In genomic region chr12:55974308-55974724, GRCh38 we compare ENCODE assay signal across 8 cellular contexts. TPM values are rescaled to one million over a fixed set of nuclear protein-coding genes. Genes with fewer than 3 reads are reported as not detected.
DNase-seq lines count a peak whose midpoint lies in the region; ATAC-seq, FAIRE-seq and TF ChIP-seq lines count a peak whose summit lies in the region.

No MANE protein-coding gene starts in this region.

- POLR2A ChIA-PET in OCI-LY7 (lab: Charles Lee), result interaction anchor here (0.6 to 2.5 kb wide), 19 partner anchors 9 to 301 kb away, joined by 3 to 32 read pairs (median 4); partner anchors contain the start of genes CD63, ORMDL2, PYM1 and SARNP
- POLR2A ChIA-PET in HepG2 (lab: Yijun Ruan, JAX), result interaction anchor here (0.6 to 3.2 kb wide), 37 partner anchors 10 to 259 kb away, joined by 3 to 60 read pairs (median 7); partner anchors contain the start of genes BLOC1S1, CD63, DNAJC14 and ERBB3

- peaks cover 21% of the 10 kb centered on the region; the same call in 1 of the 2 replicates for H3K79me2 ChIP-seq in OCI-LY7 (ENCODE audit: insufficient read depth, low read depth, low read length)
- H3K79me2 ChIP-seq in HepG2 (ENCODE audit: insufficient read depth, low read length), result peaks cover 32% of the 10 kb centered on the region

- no TSS peak for BruUV-seq in OCI-LY7 (replicated peaks; lab: Mats Ljungman, UMichigan)
- BruUV-seq in HepG2 (replicated peaks; lab: Mats Ljungman, UMichigan), result no TSS peak

- H3K36me3 ChIP-seq in OCI-LY7 (ENCODE audit: insufficient read depth, low read length) (peaks cover 40% of the 10 kb centered on the region), HepG2 (replicated peaks in 1 of 2; ENCODE audit: control insufficient read depth in 1 of 2, insufficient read depth in 2 of 2, low read length in 2 of 2) (peaks cover 2 to 14% of the 10 kb centered on the region in 2 experiments; a peak in 4 of 5 replicates), stomach smooth muscle (ENCODE audit: control insufficient read depth in 2 of 2, insufficient read depth in 2 of 2, low read length in 2 of 2) (peaks cover 0 to 4% of the 10 kb centered on the region in 2 donors)

- H4K20me1 ChIP-seq in OCI-LY7 (ENCODE audit: insufficient read depth, low read length), result no peaks in the 10 kb centered on the region
- H4K20me1 ChIP-seq in HepG2 (ENCODE audit: insufficient read depth, low read length), result no peaks in the 10 kb centered on the region

- peak; percentile 33 for ATAC-seq in GM18511 (IDR thresholded peaks at IDR 0.05; ENCODE audit: unreplicated experiment)
- ATAC-seq in HG03108 (IDR thresholded peaks at IDR 0.05; ENCODE audit: unreplicated experiment), result peak; percentile 2
- peak; percentile 61 for ATAC-seq in HepG2

- H3K9ac ChIP-seq in HepG2 (ENCODE audit: insufficient read depth, low read depth, low read length) (peak overlapping the region; percentile 94), stomach smooth muscle (ENCODE audit: low read length in 2 of 2) (peak overlapping the region; percentile 94 to 98)

- no peak for TF ChIP-seq RAD21 in HepG2 (CRISPR knock-in tag; IDR thresholded peaks at IDR 0.05)

- peak overlapping the region; percentile 55 for H3K27ac ChIP-seq in OCI-LY7 (ENCODE audit: low read depth, low read length, poor library complexity, severe bottlenecking)
- H3K27ac ChIP-seq in HepG2 (ENCODE audit: extremely low read length, insufficient read depth, low read length), result peak overlapping the region; percentile 82
- peak overlapping the region; percentile 94 for H3K27ac ChIP-seq in stomach smooth muscle (ENCODE audit: low read length)

- DNase-seq in AG10803 (ENCODE audit: low read depth) (peak; percentile 45), OCI-LY7 (ENCODE audit: low spot score) (peak; percentile 56), cerebellar cortex (ENCODE audit: low spot score) (peak; percentile 44), HepG2 (ENCODE audit: low spot score) (peak; percentile 31), COLO829 (ENCODE audit: low spot score) (no peak)

- H3K9me3 ChIP-seq in OCI-LY7 (ENCODE audit: low read length), result no peaks in the 10 kb centered on the region
- no peaks in the 10 kb centered on the region for H3K9me3 ChIP-seq in HepG2 (ENCODE audit: low read length)
- H3K9me3 ChIP-seq in stomach smooth muscle (ENCODE audit: control insufficient read depth in 2 of 2, low read length in 2 of 2), result no peaks in the 10 kb centered on the region

- no peaks in the 10 kb centered on the region for H3K9me2 ChIP-seq in OCI-LY7 (ENCODE audit: insufficient read depth, low read length)

- peaks cover 23% of the 10 kb centered on the region for H3K4me1 ChIP-seq in OCI-LY7 (ENCODE audit: insufficient read depth, low read length, poor library complexity, severe bottlenecking)
- peaks cover 42% of the 10 kb centered on the region for H3K4me1 ChIP-seq in HepG2 (ENCODE audit: insufficient read depth, low read length)
- H3K4me1 ChIP-seq in stomach smooth muscle (ENCODE audit: control insufficient read depth, insufficient read depth, low read length), result peaks cover 15% of the 10 kb centered on the region

- H3K4me3 ChIP-seq in AG10803 (ENCODE audit: low read length) (peak overlapping the region; percentile 96), OCI-LY7 (ENCODE audit: low read depth, low read length, poor library complexity, severe bottlenecking) (peak overlapping the region; percentile 88), HepG2 (replicated peaks in 1 of 3; ENCODE audit: insufficient read depth in 1 of 3, low read depth in 2 of 3, low read length in 3 of 3) (peak overlapping the region; percentile 90 to 99 (median 96)), stomach smooth muscle (ENCODE audit: low read length in 2 of 2) (peak overlapping the region; percentile 77 to 90)

- WGBS in HepG2 (ENCODE audit: low lambda C conversion rate), result under 1% methylated on average over 14 of the region's 15 CpGs

- intact Hi-C loops in OCI-LY7 (cut with micrococcal nuclease; ENCODE audit: unreplicated experiment) (no loop called here), HepG2 (cut with micrococcal nuclease; ENCODE audit: unreplicated experiment) (no loop called here)

- FAIRE-seq in HepG2 (lab: Jason Lieb, UNC), result peak; percentile 37

- no peaks in the 10 kb centered on the region for H3K27me3 ChIP-seq in HepG2 (ENCODE audit: control insufficient read depth in 1 of 2, insufficient read depth in 2 of 2, low read length in 2 of 2)
- H3K27me3 ChIP-seq in stomach smooth muscle (ENCODE audit: control insufficient read depth in 1 of 2, insufficient read depth in 2 of 2, low read length in 2 of 2), result no peaks in the 10 kb centered on the region

- TF ChIP-seq POLR2A in HepG2 (IDR thresholded peaks at IDR 0.05; ENCODE audit: insufficient read depth in 1 of 2, low read depth in 2 of 2, low read length in 2 of 2), result no peak

- CTCF ChIA-PET in OCI-LY7 (lab: Charles Lee; ENCODE audit: unreplicated experiment), result interaction anchor here (0.5 to 0.6 kb wide), 2 partner anchors 14 to 148 kb away, joined by 3 read pairs; no protein-coding TSS in a partner anchor
- CTCF ChIA-PET in HepG2 (lab: Yijun Ruan, JAX; ENCODE audit: low intra/inter-chr PET ratio, low total read pairs), result interaction anchor here (1.5 kb wide), 1 partner anchor 18 kb away, joined by 4 read pairs; no protein-coding TSS in a partner anchor

- in situ Hi-C loops in HepG2 (cut with HindIII; ENCODE audit: extremely low pct_ligation_motif_present, low pct_unique_long_range_greater_than_20kb), result loop anchor here (10.0 kb wide), 1 partner anchor 60 kb away; no protein-coding TSS in a partner anchor

- TF ChIP-seq EP300 in HepG2 (IDR thresholded peaks at IDR 0.05; ENCODE audit: low read depth in 2 of 2, low read length in 2 of 2) (no peak), HepG2 (CRISPR knock-in tag; IDR thresholded peaks at IDR 0.05; ENCODE audit: borderline replicate concordance) (no peak)

- peak overlapping the region; percentile 74 for H3K4me2 ChIP-seq in OCI-LY7 (ENCODE audit: low read length)
- H3K4me2 ChIP-seq in HepG2 (ENCODE audit: low read depth, low read length), result peak overlapping the region; percentile 72

- TF ChIP-seq CTCF in AG10803 (conservative IDR thresholded peaks at IDR 0.05; ENCODE audit: low read length) (no peak), OCI-LY7 (conservative IDR thresholded peaks at IDR 0.05; ENCODE audit: low read length) (no peak), HepG2 (CRISPR knock-in tag; IDR thresholded peaks at IDR 0.05) (no peak)

- H2AFZ ChIP-seq in OCI-LY7 (ENCODE audit: low read length) (peak overlapping the region; percentile 53; the same call in 1 of the 2 replicates), HepG2 (ENCODE audit: low read length) (no peak overlapping the region)

RNA-seq across cellular contexts. Expression of gene RAB5B, which starts 0.4 kb away (rescaled TPM):
- total RNA-seq in OCI-LY7 (2014; rRNA removed; shearing (Covaris generic)), result 21.6 and 21.8 TPM in 2 replicates
- total RNA-seq in OCI-LY7 (2022), result 47.2 and 50.5 TPM in 2 replicates
- total RNA-seq in HepG2 (2016; rRNA removed; fragmentation: Illumina TruSeq; extraction: Trizol), result 26.0 and 33.1 TPM in 2 replicates
- 8.6 and 11.8 TPM in 2 replicates for total RNA-seq in HepG2 (2016; cell fraction: cytosol; rRNA removed; fragmentation: Illumina TruSeq; extraction: Trizol; ENCODE audit: low read depth)
- 24.6 and 33.6 TPM in 2 replicates for total RNA-seq in HepG2 (2016; cell fraction: insoluble cytoplasmic fraction; rRNA removed; fragmentation: Illumina TruSeq; extraction: Trizol)
- total RNA-seq in HepG2 (2016; cell fraction: membrane; rRNA removed; fragmentation: Illumina TruSeq; extraction: Trizol), result 22.2 and 23.2 TPM in 2 replicates
- 22.8 and 23.5 TPM in 2 replicates for total RNA-seq in HepG2 (2016; cell fraction: nucleus; rRNA removed; fragmentation: Illumina TruSeq; extraction: Trizol)
- polyA plus RNA-seq in HepG2 (2011; rRNA removed), result 68.3 and 70.4 TPM in 2 replicates
- 43.7 and 67.1 TPM in 2 replicates for polyA plus RNA-seq in HepG2 (2011; cell fraction: cytosol; rRNA removed)
- polyA plus RNA-seq in HepG2 (2011; cell fraction: nucleus; rRNA removed), result 32.6 and 46.3 TPM in 2 replicates
- polyA plus RNA-seq in HepG2 (2012), result 39.1 and 42.4 TPM in 2 replicates
- polyA plus RNA-seq in HepG2 (2016; cell fraction: cytosol; fragmentation: Illumina TruSeq; extraction: Trizol; ENCODE audit: low read depth), result 5.6 and 5.9 TPM in 2 replicates
- 45.3 and 46.9 TPM in 2 replicates for polyA plus RNA-seq in HepG2 (2016; cell fraction: insoluble cytoplasmic fraction; fragmentation: Illumina TruSeq; extraction: Trizol; ENCODE audit: low read depth)
- 22.1 and 22.3 TPM in 2 replicates for polyA plus RNA-seq in HepG2 (2016; cell fraction: membrane; fragmentation: Illumina TruSeq; extraction: Trizol; ENCODE audit: low read depth)
- 45.7 and 46.4 TPM in 2 replicates for polyA plus RNA-seq in HepG2 (2016; cell fraction: nucleus; fragmentation: Illumina TruSeq; extraction: Trizol; ENCODE audit: insufficient read depth, low read depth)
- 52.5 and 108 TPM in 2 replicates for polyA minus RNA-seq in HepG2 (2011; rRNA and poly(A)+ RNA removed; ENCODE audit: low replicate concordance)
- polyA minus RNA-seq in HepG2 (2011; cell fraction: cytosol; rRNA and poly(A)+ RNA removed), result 28.2 and 48.5 TPM in 2 replicates
- polyA minus RNA-seq in HepG2 (2011; cell fraction: nucleus; rRNA and poly(A)+ RNA removed), result 32.7 and 43.8 TPM in 2 replicates

RNA-seq across cellular contexts. Expression of gene CDK2, which starts 7.7 kb away (rescaled TPM):
- total RNA-seq in OCI-LY7 (2014; rRNA removed; shearing (Covaris generic)), result 57.8 and 68.1 TPM in 2 replicates
- total RNA-seq in OCI-LY7 (2022), result 80.9 and 81.4 TPM in 2 replicates
- 47.5 and 52.0 TPM in 2 replicates for total RNA-seq in HepG2 (2016; rRNA removed; fragmentation: Illumina TruSeq; extraction: Trizol)
- total RNA-seq in HepG2 (2016; cell fraction: cytosol; rRNA removed; fragmentation: Illumina TruSeq; extraction: Trizol; ENCODE audit: low read depth), result 8.1 TPM in 2 replicates
- 46.4 and 50.0 TPM in 2 replicates for total RNA-seq in HepG2 (2016; cell fraction: insoluble cytoplasmic fraction; rRNA removed; fragmentation: Illumina TruSeq; extraction: Trizol)
- 17.5 and 18.3 TPM in 2 replicates for total RNA-seq in HepG2 (2016; cell fraction: membrane; rRNA removed; fragmentation: Illumina TruSeq; extraction: Trizol)
- 26.0 and 34.2 TPM in 2 replicates for total RNA-seq in HepG2 (2016; cell fraction: nucleus; rRNA removed; fragmentation: Illumina TruSeq; extraction: Trizol)
- polyA plus RNA-seq in HepG2 (2011; rRNA removed), result 42.0 and 52.6 TPM in 2 replicates
- polyA plus RNA-seq in HepG2 (2011; cell fraction: cytosol; rRNA removed), result 16.9 and 23.3 TPM in 2 replicates
- polyA plus RNA-seq in HepG2 (2011; cell fraction: nucleus; rRNA removed), result 32.7 and 37.9 TPM in 2 replicates
- 19.5 and 20.6 TPM in 2 replicates for polyA plus RNA-seq in HepG2 (2012)
- 3.1 and 3.6 TPM in 2 replicates for polyA plus RNA-seq in HepG2 (2016; cell fraction: cytosol; fragmentation: Illumina TruSeq; extraction: Trizol; ENCODE audit: low read depth)
- polyA plus RNA-seq in HepG2 (2016; cell fraction: insoluble cytoplasmic fraction; fragmentation: Illumina TruSeq; extraction: Trizol; ENCODE audit: low read depth), result 60.6 and 64.8 TPM in 2 replicates
- polyA plus RNA-seq in HepG2 (2016; cell fraction: membrane; fragmentation: Illumina TruSeq; extraction: Trizol; ENCODE audit: low read depth), result 8.3 and 9.6 TPM in 2 replicates
- 51.4 and 59.6 TPM in 2 replicates for polyA plus RNA-seq in HepG2 (2016; cell fraction: nucleus; fragmentation: Illumina TruSeq; extraction: Trizol; ENCODE audit: insufficient read depth, low read depth)
- polyA minus RNA-seq in HepG2 (2011; rRNA and poly(A)+ RNA removed; ENCODE audit: low replicate concordance), result 50.1 and 366 TPM in 2 replicates
- polyA minus RNA-seq in HepG2 (2011; cell fraction: cytosol; rRNA and poly(A)+ RNA removed), result 18.1 and 20.2 TPM in 2 replicates
- polyA minus RNA-seq in HepG2 (2011; cell fraction: nucleus; rRNA and poly(A)+ RNA removed), result 11.6 and 12.1 TPM in 2 replicates

RNA-seq across cellular contexts. Expression of gene PMEL, which starts 8.5 kb away (rescaled TPM):
- 0.49 and 1.4 TPM in 2 replicates for total RNA-seq in OCI-LY7 (2014; rRNA removed; shearing (Covaris generic))
- total RNA-seq in OCI-LY7 (2022), result 2.4 and 3.0 TPM in 2 replicates
- 0.35 and 0.49 TPM in 2 replicates for total RNA-seq in HepG2 (2016; rRNA removed; fragmentation: Illumina TruSeq; extraction: Trizol)
- total RNA-seq in HepG2 (2016; cell fraction: cytosol; rRNA removed; fragmentation: Illumina TruSeq; extraction: Trizol; ENCODE audit: low read depth), result 0.18 and 0.20 TPM in 2 replicates
- 0.59 and 0.76 TPM in 2 replicates for total RNA-seq in HepG2 (2016; cell fraction: insoluble cytoplasmic fraction; rRNA removed; fragmentation: Illumina TruSeq; extraction: Trizol)
- total RNA-seq in HepG2 (2016; cell fraction: membrane; rRNA removed; fragmentation: Illumina TruSeq; extraction: Trizol), result 0.22 and 0.55 TPM in 2 replicates
- total RNA-seq in HepG2 (2016; cell fraction: nucleus; rRNA removed; fragmentation: Illumina TruSeq; extraction: Trizol), result 0.71 and 0.91 TPM in 2 replicates
- polyA plus RNA-seq in HepG2 (2011; rRNA removed), result 3.3 and 3.4 TPM in 2 replicates
- 1.9 and 3.0 TPM in 2 replicates for polyA plus RNA-seq in HepG2 (2011; cell fraction: cytosol; rRNA removed)
- polyA plus RNA-seq in HepG2 (2011; cell fraction: nucleus; rRNA removed), result 4.7 and 4.8 TPM in 2 replicates
- 1.3 and 1.5 TPM in 2 replicates for polyA plus RNA-seq in HepG2 (2012)
- polyA plus RNA-seq in HepG2 (2016; cell fraction: cytosol; fragmentation: Illumina TruSeq; extraction: Trizol; ENCODE audit: low read depth), result 0.27 TPM in 1 of 2 replicates, not detected in the other
- 0.81 TPM in 1 of 2 replicates, not detected in the other for polyA plus RNA-seq in HepG2 (2016; cell fraction: insoluble cytoplasmic fraction; fragmentation: Illumina TruSeq; extraction: Trizol; ENCODE audit: low read depth)
- 0.14 and 0.40 TPM in 2 replicates for polyA plus RNA-seq in HepG2 (2016; cell fraction: membrane; fragmentation: Illumina TruSeq; extraction: Trizol; ENCODE audit: low read depth)
- polyA plus RNA-seq in HepG2 (2016; cell fraction: nucleus; fragmentation: Illumina TruSeq; extraction: Trizol; ENCODE audit: insufficient read depth, low read depth), result 1.4 TPM in 2 replicates
- polyA minus RNA-seq in HepG2 (2011; rRNA and poly(A)+ RNA removed; ENCODE audit: low replicate concordance), result 1.8 and 3.6 TPM in 2 replicates
- polyA minus RNA-seq in HepG2 (2011; cell fraction: cytosol; rRNA and poly(A)+ RNA removed), result 0.62 TPM in 1 of 2 replicates, not detected in the other
- 1.2 and 2.9 TPM in 2 replicates for polyA minus RNA-seq in HepG2 (2011; cell fraction: nucleus; rRNA and poly(A)+ RNA removed)

RNA-seq across cellular contexts. Expression of gene SUOX, which starts 22.8 kb away (rescaled TPM):
- total RNA-seq in OCI-LY7 (2014; rRNA removed; shearing (Covaris generic)), result 2.5 and 2.7 TPM in 2 replicates
- total RNA-seq in OCI-LY7 (2022) (6.4 and 7.4 TPM in 2 replicates), HepG2 (2016; rRNA removed; fragmentation: Illumina TruSeq; extraction: Trizol) (23.9 and 24.6 TPM in 2 replicates)
- total RNA-seq in HepG2 (2016; cell fraction: cytosol; rRNA removed; fragmentation: Illumina TruSeq; extraction: Trizol; ENCODE audit: low read depth), result 3.8 and 3.9 TPM in 2 replicates
- 22.3 and 22.8 TPM in 2 replicates for total RNA-seq in HepG2 (2016; cell fraction: insoluble cytoplasmic fraction; rRNA removed; fragmentation: Illumina TruSeq; extraction: Trizol)
- total RNA-seq in HepG2 (2016; cell fraction: membrane; rRNA removed; fragmentation: Illumina TruSeq; extraction: Trizol), result 7.8 and 8.4 TPM in 2 replicates
- total RNA-seq in HepG2 (2016; cell fraction: nucleus; rRNA removed; fragmentation: Illumina TruSeq; extraction: Trizol), result 20.4 and 20.9 TPM in 2 replicates
- polyA plus RNA-seq in HepG2 (2011; rRNA removed), result 25.9 and 28.9 TPM in 2 replicates
- polyA plus RNA-seq in HepG2 (2011; cell fraction: cytosol; rRNA removed), result 20.0 and 24.2 TPM in 2 replicates
- polyA plus RNA-seq in HepG2 (2011; cell fraction: nucleus; rRNA removed), result 30.0 and 31.3 TPM in 2 replicates
- 9.8 and 12.4 TPM in 2 replicates for polyA plus RNA-seq in HepG2 (2012)
- 2.0 and 2.2 TPM in 2 replicates for polyA plus RNA-seq in HepG2 (2016; cell fraction: cytosol; fragmentation: Illumina TruSeq; extraction: Trizol; ENCODE audit: low read depth)
- polyA plus RNA-seq in HepG2 (2016; cell fraction: insoluble cytoplasmic fraction; fragmentation: Illumina TruSeq; extraction: Trizol; ENCODE audit: low read depth), result 22.7 and 23.4 TPM in 2 replicates
- polyA plus RNA-seq in HepG2 (2016; cell fraction: membrane; fragmentation: Illumina TruSeq; extraction: Trizol; ENCODE audit: low read depth), result 3.8 and 4.7 TPM in 2 replicates
- polyA plus RNA-seq in HepG2 (2016; cell fraction: nucleus; fragmentation: Illumina TruSeq; extraction: Trizol; ENCODE audit: insufficient read depth, low read depth), result 31.4 and 33.9 TPM in 2 replicates
- 44.5 and 46.8 TPM in 2 replicates for polyA minus RNA-seq in HepG2 (2011; rRNA and poly(A)+ RNA removed; ENCODE audit: low replicate concordance)
- 12.1 and 15.9 TPM in 2 replicates for polyA minus RNA-seq in HepG2 (2011; cell fraction: cytosol; rRNA and poly(A)+ RNA removed)
- polyA minus RNA-seq in HepG2 (2011; cell fraction: nucleus; rRNA and poly(A)+ RNA removed), result 25.6 and 32.1 TPM in 2 replicates

RNA-seq across cellular contexts. Expression of gene DGKA, which starts 43.4 kb away (rescaled TPM):
- total RNA-seq in OCI-LY7 (2014; rRNA removed; shearing (Covaris generic)), result 106 and 144 TPM in 2 replicates
- 170 and 216 TPM in 2 replicates for total RNA-seq in OCI-LY7 (2022)
- 2.4 and 2.7 TPM in 2 replicates for total RNA-seq in HepG2 (2016; rRNA removed; fragmentation: Illumina TruSeq; extraction: Trizol)
- total RNA-seq in HepG2 (2016; cell fraction: cytosol; rRNA removed; fragmentation: Illumina TruSeq; extraction: Trizol; ENCODE audit: low read depth), result 1.1 and 1.9 TPM in 2 replicates
- total RNA-seq in HepG2 (2016; cell fraction: insoluble cytoplasmic fraction; rRNA removed; fragmentation: Illumina TruSeq; extraction: Trizol), result 2.7 and 2.9 TPM in 2 replicates
- 1.3 and 2.1 TPM in 2 replicates for total RNA-seq in HepG2 (2016; cell fraction: membrane; rRNA removed; fragmentation: Illumina TruSeq; extraction: Trizol)
- 3.6 and 4.1 TPM in 2 replicates for total RNA-seq in HepG2 (2016; cell fraction: nucleus; rRNA removed; fragmentation: Illumina TruSeq; extraction: Trizol)
- 5.4 and 7.6 TPM in 2 replicates for polyA plus RNA-seq in HepG2 (2011; rRNA removed)
- polyA plus RNA-seq in HepG2 (2011; cell fraction: cytosol; rRNA removed), result 4.6 and 23.7 TPM in 2 replicates
- 43.0 and 71.3 TPM in 2 replicates for polyA plus RNA-seq in HepG2 (2011; cell fraction: nucleus; rRNA removed)
- 8.8 and 12.1 TPM in 2 replicates for polyA plus RNA-seq in HepG2 (2012)
- 0.36 and 0.54 TPM in 2 replicates for polyA plus RNA-seq in HepG2 (2016; cell fraction: cytosol; fragmentation: Illumina TruSeq; extraction: Trizol; ENCODE audit: low read depth)
- polyA plus RNA-seq in HepG2 (2016; cell fraction: insoluble cytoplasmic fraction; fragmentation: Illumina TruSeq; extraction: Trizol; ENCODE audit: low read depth), result 3.2 and 5.2 TPM in 2 replicates
- 0.80 and 1.6 TPM in 2 replicates for polyA plus RNA-seq in HepG2 (2016; cell fraction: membrane; fragmentation: Illumina TruSeq; extraction: Trizol; ENCODE audit: low read depth)
- polyA plus RNA-seq in HepG2 (2016; cell fraction: nucleus; fragmentation: Illumina TruSeq; extraction: Trizol; ENCODE audit: insufficient read depth, low read depth), result 6.1 and 11.3 TPM in 2 replicates
- polyA minus RNA-seq in HepG2 (2011; rRNA and poly(A)+ RNA removed; ENCODE audit: low replicate concordance), result 6.8 and 8.5 TPM in 2 replicates
- 3.0 and 5.1 TPM in 2 replicates for polyA minus RNA-seq in HepG2 (2011; cell fraction: cytosol; rRNA and poly(A)+ RNA removed)
- polyA minus RNA-seq in HepG2 (2011; cell fraction: nucleus; rRNA and poly(A)+ RNA removed), result 14.8 and 18.0 TPM in 2 replicates

Comparison
In these comparisons a context has a peak if more than half of its experiments do, and no peak if none do; other contexts are left out.
1. ATAC-seq: peak in every context shown above with its lines; median percentile 61 in HepG2; 33 in GM18511; 2 in HG03108.